1 cellular context compared by ENCODE assay signal in genomic region chr16:83956336-83957289, GRCh38.
A peak's percentile ranks its signal among the peaks of the same experiment; 100 is the strongest.
TF ChIP-seq lines count a peak whose summit lies in the region.

No MANE protein-coding gene starts in this region.

TF ChIP-seq in A549, 52 proteins besides CTCF, POLR2A, EP300 and RAD21 (continued from another document):
- TF ChIP-seq, protein P1, sequence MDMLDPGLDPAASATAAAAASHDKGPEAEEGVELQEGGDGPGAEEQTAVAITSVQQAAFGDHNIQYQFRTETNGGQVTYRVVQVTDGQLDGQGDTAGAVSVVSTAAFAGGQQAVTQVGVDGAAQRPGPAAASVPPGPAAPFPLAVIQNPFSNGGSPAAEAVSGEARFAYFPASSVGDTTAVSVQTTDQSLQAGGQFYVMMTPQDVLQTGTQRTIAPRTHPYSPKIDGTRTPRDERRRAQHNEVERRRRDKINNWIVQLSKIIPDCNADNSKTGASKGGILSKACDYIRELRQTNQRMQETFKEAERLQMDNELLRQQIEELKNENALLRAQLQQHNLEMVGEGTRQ (IDR thresholded peaks at IDR 0.05), result no peak
- TF ChIP-seq KDM5A (IDR thresholded peaks at IDR 0.05) (no peak), NFE2L2 (conservative IDR thresholded peaks at IDR 0.05; ENCODE audit: low read length) (no peak), RFX5 (IDR thresholded peaks at IDR 0.05) (no peak), JUNB (IDR thresholded peaks at IDR 0.05) (no peak), CBX8 (IDR thresholded peaks at IDR 0.05) (no peak), RNF2 (IDR thresholded peaks at IDR 0.05; ENCODE audit: borderline replicate concordance, low read depth) (no peak), FOSL2 (IDR thresholded peaks at IDR 0.05) (no peak), FOSL2 (CRISPR knock-in tag; IDR thresholded peaks at IDR 0.05) (0 out of 2 replicates have a peak, but pooled peaks have one; percentile 15), TFCP2L1 (CRISPR knock-in tag; IDR thresholded peaks at IDR 0.05) (no peak; the same call in 1 of the 2 replicates), REST (IDR thresholded peaks at IDR 0.05) (no peak), HDAC2 (IDR thresholded peaks at IDR 0.05) (peak; percentile 62; the same call in 1 of the 2 replicates), JUN (IDR thresholded peaks at IDR 0.05) (no peak), ATOH8 (CRISPR knock-in tag; IDR thresholded peaks at IDR 0.05; ENCODE audit: low read depth) (no peak), EHF (CRISPR knock-in tag; IDR thresholded peaks at IDR 0.05) (no peak), HOXB5 (CRISPR knock-in tag; IDR thresholded peaks at IDR 0.05) (no peak), FOXS1 (CRISPR knock-in tag; IDR thresholded peaks at IDR 0.05) (no peak), POLR2AphosphoS2 (conservative IDR thresholded peaks at IDR 0.05; ENCODE audit: low read length) (no peak), NPAS2 (CRISPR knock-in tag; IDR thresholded peaks at IDR 0.05; ENCODE audit: borderline replicate concordance) (no peak), CHD2 (IDR thresholded peaks at IDR 0.05; ENCODE audit: low read length, partially characterized antibody) (no peak), GATA3 (IDR thresholded peaks at IDR 0.05; ENCODE audit: borderline replicate concordance) (no peak), SMC3 (IDR thresholded peaks at IDR 0.05) (peak; percentile 65), ELK1 (IDR thresholded peaks at IDR 0.05; ENCODE audit: low read depth, low read length) (no peak), PHF8 (IDR thresholded peaks at IDR 0.05; ENCODE audit: borderline replicate concordance, low read depth) (no peak), ESRRA (IDR thresholded peaks at IDR 0.05; ENCODE audit: borderline replicate concordance, low read length) (no peak), TP53 (CRISPR knock-in tag; IDR thresholded peaks at IDR 0.05) (no peak), CBX2 (IDR thresholded peaks at IDR 0.05; ENCODE audit: borderline replicate concordance, low read depth) (no peak), BHLHE40 (IDR thresholded peaks at IDR 0.05; ENCODE audit: low read depth, low read length) (no peak), CHD4 (IDR thresholded peaks at IDR 0.05; ENCODE audit: borderline replicate concordance) (peak; percentile 82; the same call in 1 of the 2 replicates), KDM1A (IDR thresholded peaks at IDR 0.05; ENCODE audit: low read depth) (peak; percentile 90)
